Comparison of ENCODE assay signal across 11 cellular contexts in genomic region chr11:132024587-132025295, GRCh38.
A peak's percentile ranks its signal among the peaks of the same experiment; 100 is the strongest.
DNase-seq lines count a peak whose midpoint lies in the region; ATAC-seq, FAIRE-seq and TF ChIP-seq lines count a peak whose summit lies in the region.
"Had no signal": no experiment of that assay in that cellular context is flagged by ENCODE, and none has a peak within 500 bp of the region (broad histone marks: within the 10 kb centered on the region; RNA-seq: fewer than 3 reads in every experiment).

No MANE protein-coding gene starts in this region.

- H4K20me1 ChIP-seq in endothelial cell of umbilical vein (replicated peaks; ENCODE audit: control insufficient read depth, extremely low read depth, insufficient read depth, low read length): no peaks in the 10 kb centered on the region

- dilution Hi-C loops in endothelial cell of umbilical vein (cut with MboI; ENCODE audit: extremely low pct_ligation_motif_present, low sequenced_read_pairs): no loop called here

- no peak overlapping the region for H3K4me3 ChIP-seq in endothelial cell of umbilical vein (replicated peaks in 1 of 3; ENCODE audit: insufficient read depth in 1 of 3, low read depth in 1 of 3, low read length in 3 of 3)
- H3K4me3 ChIP-seq in skeletal muscle satellite cell (ENCODE audit: low read length): peak overlapping the region; percentile 21

- H3K27ac ChIP-seq in endothelial cell of umbilical vein (ENCODE audit: insufficient read depth, low read depth, low read length): peak overlapping the region; percentile 9

- FAIRE-seq in endothelial cell of umbilical vein (lab: Jason Lieb, UNC): no peak
- FAIRE-seq: frontal cortex had no signal

- BruUV-seq in endothelial cell of umbilical vein (replicated peaks; lab: Mats Ljungman, UMichigan): no TSS peak

- H3K9me3 ChIP-seq in endothelial cell of umbilical vein (replicated peaks; ENCODE audit: control insufficient read depth, insufficient read depth, low read length) (no peaks in the 10 kb centered on the region), skeletal muscle satellite cell (replicated peaks; ENCODE audit: low read length) (no peaks in the 10 kb centered on the region)

- CTCF ChIA-PET in endothelial cell of umbilical vein (lab: Charles Lee): interaction anchor here (1.0 to 5.0 kb wide), 3 partner anchors 15 to 111 kb away, joined by 3 to 21 read pairs (median 5); no protein-coding TSS in a partner anchor

- H3K4me2 ChIP-seq in endothelial cell of umbilical vein (ENCODE audit: insufficient read depth, low read length) (no peak overlapping the region), skeletal muscle satellite cell (ENCODE audit: low read length) (peak overlapping the region; percentile 60)

- ATAC-seq in GM18870 (IDR thresholded peaks at IDR 0.05; ENCODE audit: unreplicated experiment) (peak; percentile 80), HG02973 (IDR thresholded peaks at IDR 0.05; ENCODE audit: unreplicated experiment) (no peak)
- ATAC-seq: natural killer cell treated with Interleukin-12 subunit alpha and Interleukin-12 subunit beta and Interleukin-15 and Interleukin-18, amount 100 ng/mL, for 72 hours had no signal

- TF ChIP-seq POLR2A in endothelial cell of umbilical vein (IDR thresholded peaks at IDR 0.05; ENCODE audit: low read depth, low read length) (no peak), erythroblast (IDR thresholded peaks at IDR 0.05; ENCODE audit: low read length) (no peak)

- TF ChIP-seq CTCF in endothelial cell of umbilical vein (IDR thresholded peaks at IDR 0.05; ENCODE audit: extremely low read depth in 1 of 2, insufficient read depth in 1 of 2, low read depth in 1 of 2, low read length in 2 of 2): no peak

- H3K9ac ChIP-seq in endothelial cell of umbilical vein (replicated peaks; ENCODE audit: extremely low read depth, insufficient read depth, low read length): no peak overlapping the region
- peak overlapping the region; percentile 58 for H3K9ac ChIP-seq in skeletal muscle satellite cell (ENCODE audit: low read depth, low read length)

- no peaks in the 10 kb centered on the region for H3K27me3 ChIP-seq in endothelial cell of umbilical vein (ENCODE audit: control insufficient read depth in 2 of 2, insufficient read depth in 2 of 2, low read length in 2 of 2)
- H3K27me3 ChIP-seq in skeletal muscle satellite cell (ENCODE audit: control insufficient read depth, insufficient read depth, low read length): no peaks in the 10 kb centered on the region

- POLR2A ChIA-PET in endothelial cell of umbilical vein (lab: Charles Lee): no interaction called here

- peak; percentile 58 for DNase-seq in HS-27A (ENCODE audit: low read depth)
- DNase-seq in endothelial cell of umbilical vein (ENCODE audit: low read depth, low spot score): peak; percentile 47
- DNase-seq in activated effector memory CD4-positive, alpha-beta T cell treated with anti-CD3 and anti-CD28 coated beads, Interleukin-2, amount 50 U/mL, for 16 hours: no peak
- DNase-seq in erythroblast (lab: John Stamatoyannopoulos, UW): no peak
- DNase-seq: activated naive CD4-positive, alpha-beta T cell treated with Interleukin-2 at 50 U/mL for 16 hours; NCI-H524 treated with DMSO at 0.1 percent for 48 hours had no signal

- no peaks in the 10 kb centered on the region for H3K79me2 ChIP-seq in endothelial cell of umbilical vein (ENCODE audit: control insufficient read depth, insufficient read depth, low read length)

- H3K9me1 ChIP-seq in endothelial cell of umbilical vein (replicated peaks; ENCODE audit: control insufficient read depth, extremely low read depth, insufficient read depth, low read length): no peaks in the 10 kb centered on the region

- no peaks in the 10 kb centered on the region for H3K36me3 ChIP-seq in endothelial cell of umbilical vein (ENCODE audit: control insufficient read depth in 2 of 2, extremely low read depth in 1 of 2, insufficient read depth in 2 of 2, low read length in 2 of 2)
- no peaks in the 10 kb centered on the region for H3K36me3 ChIP-seq in skeletal muscle satellite cell (ENCODE audit: insufficient read depth, low read length)

- H3K4me1 ChIP-seq in endothelial cell of umbilical vein (ENCODE audit: control insufficient read depth, extremely low read depth, insufficient read depth, low read length) (peaks cover 13% of the 10 kb centered on the region), skeletal muscle satellite cell (ENCODE audit: control insufficient read depth, insufficient read depth, low read length) (peaks cover 44% of the 10 kb centered on the region)

- intact Hi-C loops in endothelial cell of umbilical vein (cut with micrococcal nuclease): loop anchor here (5.0 kb wide), 2 partner anchors 88 to 112 kb away; no protein-coding TSS in a partner anchor

- H2AFZ ChIP-seq in endothelial cell of umbilical vein (ENCODE audit: low read depth, low read length): peak overlapping the region; percentile 44

TF ChIP-seq in endothelial cell of umbilical vein, 7 proteins besides CTCF, POLR2A, EP300 and RAD21:
- no peak for TF ChIP-seq JUN (IDR thresholded peaks at IDR 0.05; ENCODE audit: borderline replicate concordance, insufficient read depth, insufficient read length, low read depth)
- TF ChIP-seq GATA2 (IDR thresholded peaks at IDR 0.05; ENCODE audit: insufficient read depth, insufficient read length, low read depth, low read length): peak; percentile 11
- TF ChIP-seq FOS (IDR thresholded peaks at IDR 0.05; ENCODE audit: borderline replicate concordance, insufficient read depth, low read length): peak; percentile 64
TF ChIP-seq in endothelial cell of umbilical vein: peak in this region for 2.

Comparison
In these comparisons a context has a peak if more than half of its experiments do, and no peak if none do; other contexts are left out.
1. DNase-seq: peak in HS-27A (single experiment) and endothelial cell of umbilical vein (single experiment); none in activated effector memory CD4-positive, alpha-beta T cell treated with anti-CD3 and anti-CD28 coated beads, Interleukin-2, amount 50 U/mL, for 16 hours (single experiment) and erythroblast (0 of 2).